ENCODE assay signal across 1 cellular context in the genomic region with DNA sequence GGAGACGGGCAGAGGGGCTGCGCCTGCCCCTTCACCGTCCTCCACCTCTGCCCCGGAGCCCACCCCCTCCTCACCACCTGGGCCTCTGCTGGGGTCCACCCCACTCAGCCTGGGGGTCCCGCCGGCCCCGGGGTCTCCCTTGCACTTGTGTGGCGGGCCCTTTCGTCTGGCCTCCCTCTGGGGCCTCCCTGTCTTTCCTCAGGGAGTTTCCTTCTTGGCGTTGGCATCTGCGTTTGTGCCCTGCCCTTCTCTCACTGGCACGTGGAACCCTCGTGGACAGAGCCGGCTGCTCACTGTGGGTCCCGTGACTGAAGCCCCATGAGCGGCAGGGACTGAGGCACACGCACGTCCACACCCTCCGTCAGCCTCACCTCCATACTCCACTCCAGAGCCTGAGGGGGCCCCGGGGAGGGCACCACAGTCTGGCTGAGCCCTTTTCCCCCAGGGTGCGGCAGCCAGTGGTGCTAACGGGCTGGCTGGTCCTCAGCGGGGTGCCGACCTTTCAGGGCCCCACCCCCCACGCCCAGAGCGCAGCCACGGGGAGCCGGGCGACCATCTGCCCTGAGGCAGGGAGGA.
TF ChIP-seq lines count a peak whose summit lies in the region.

No MANE protein-coding gene starts in this region.

TF ChIP-seq in H1, 55 proteins besides CTCF, POLR2A, EP300 and RAD21:
- no peak for TF ChIP-seq GTF2F1 (IDR thresholded peaks at IDR 0.05; ENCODE audit: borderline replicate concordance, low read depth, low read length)
- no peak for TF ChIP-seq HDAC6 (IDR thresholded peaks at IDR 0.05; ENCODE audit: low read depth, low read length)
- TF ChIP-seq, protein P1, sequence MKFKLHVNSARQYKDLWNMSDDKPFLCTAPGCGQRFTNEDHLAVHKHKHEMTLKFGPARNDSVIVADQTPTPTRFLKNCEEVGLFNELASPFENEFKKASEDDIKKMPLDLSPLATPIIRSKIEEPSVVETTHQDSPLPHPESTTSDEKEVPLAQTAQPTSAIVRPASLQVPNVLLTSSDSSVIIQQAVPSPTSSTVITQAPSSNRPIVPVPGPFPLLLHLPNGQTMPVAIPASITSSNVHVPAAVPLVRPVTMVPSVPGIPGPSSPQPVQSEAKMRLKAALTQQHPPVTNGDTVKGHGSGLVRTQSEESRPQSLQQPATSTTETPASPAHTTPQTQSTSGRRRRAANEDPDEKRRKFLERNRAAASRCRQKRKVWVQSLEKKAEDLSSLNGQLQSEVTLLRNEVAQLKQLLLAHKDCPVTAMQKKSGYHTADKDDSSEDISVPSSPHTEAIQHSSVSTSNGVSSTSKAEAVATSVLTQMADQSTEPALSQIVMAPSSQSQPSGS (IDR thresholded peaks at IDR 0.05; ENCODE audit: low read length) = no peak
- TF ChIP-seq TBP (IDR thresholded peaks at IDR 0.05; ENCODE audit: low read depth, low read length) = no peak
- no peak for TF ChIP-seq MAFK (IDR thresholded peaks at IDR 0.05; ENCODE audit: low read depth, low read length)
- no peak for TF ChIP-seq NANOG (IDR thresholded peaks at IDR 0.05; ENCODE audit: insufficient read depth, low read depth, low read length, poor library complexity, severe bottlenecking)
- no peak for TF ChIP-seq EGR1 (IDR thresholded peaks at IDR 0.05; ENCODE audit: borderline replicate concordance, low read depth, low read length)
- no peak for TF ChIP-seq BCL11A (IDR thresholded peaks at IDR 0.05; ENCODE audit: low read depth in 2 of 2, low read length in 2 of 2)
- no peak for TF ChIP-seq TAF7 (optimal IDR thresholded peaks at IDR 0.05; ENCODE audit: borderline replicate concordance, low read depth, low read length)
- no peak for TF ChIP-seq POLR2AphosphoS5 (IDR thresholded peaks at IDR 0.05; ENCODE audit: low read depth, low read length)
- TF ChIP-seq YY1 (IDR thresholded peaks at IDR 0.05; ENCODE audit: low read depth, low read length) = no peak
- no peak for TF ChIP-seq KDM1A (IDR thresholded peaks at IDR 0.05; ENCODE audit: borderline replicate concordance, low read length)
- no peak for TF ChIP-seq EZH2 (IDR thresholded peaks at IDR 0.05; ENCODE audit: low read depth, low read length, severe bottlenecking)
- TF ChIP-seq TAF1 (IDR thresholded peaks at IDR 0.05; ENCODE audit: low read depth, low read length) = no peak
- TF ChIP-seq JUND (IDR thresholded peaks at IDR 0.05; ENCODE audit: low read length) = no peak
- TF ChIP-seq RNF2 (IDR thresholded peaks at IDR 0.05; ENCODE audit: borderline replicate concordance, low read depth, low read length, missing control alignments, poor library complexity, severe bottlenecking) = no peak
- no peak for TF ChIP-seq TEAD4 (IDR thresholded peaks at IDR 0.05; ENCODE audit: low read depth, low read length)
- no peak for TF ChIP-seq KDM4A (IDR thresholded peaks at IDR 0.05; ENCODE audit: low read depth, low read length, severe bottlenecking)
TF ChIP-seq in H1: peak in this region for 0.
